Comparison of ENCODE assay signal across 22 cellular contexts in the genomic region with DNA sequence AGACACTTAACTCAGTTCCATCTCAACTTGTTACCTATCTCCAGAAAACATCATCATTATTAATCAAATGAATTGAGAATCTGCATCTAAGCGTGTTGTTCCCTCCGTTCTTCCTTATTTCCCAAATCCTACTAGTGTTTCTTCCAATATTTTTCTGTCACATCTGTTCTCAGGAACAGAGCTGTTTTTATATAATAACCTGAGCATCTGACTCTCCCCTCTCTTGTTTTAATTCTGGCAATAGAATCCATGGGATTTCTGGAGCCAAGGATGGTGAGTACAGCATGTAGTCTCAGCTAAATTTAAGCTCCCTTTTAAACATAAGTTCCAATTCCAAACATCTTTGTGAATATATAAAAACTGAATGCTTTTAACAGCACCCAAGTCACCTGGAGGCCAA.
A peak's percentile ranks its signal among the peaks of the same experiment; 100 is the strongest.
DNase-seq lines count a peak whose midpoint lies in the region; ATAC-seq and TF ChIP-seq lines count a peak whose summit lies in the region.
"Had no signal": no experiment of that assay in that cellular context is flagged by ENCODE, and none has a peak within 500 bp of the region (broad histone marks: within the 10 kb centered on the region; RNA-seq: fewer than 3 reads in every experiment).

No MANE protein-coding gene starts in this region.

- H3K36me3 ChIP-seq in GM23338 (ENCODE audit: insufficient read depth): peaks cover 6% of the 10 kb centered on the region; the same call in 1 of the 2 replicates
- H3K36me3 ChIP-seq in neural cell (ENCODE audit: insufficient read depth, low read length): no peaks in the 10 kb centered on the region
- H3K36me3 ChIP-seq: BE2C; BLaER1 treated with 17β-estradiol and CSF1 and Interleukin-3, amounts not matched to agents 10 nM and 100 nM had no signal

- H3K9me3 ChIP-seq in neural cell (ENCODE audit: low read length): no peaks in the 10 kb centered on the region
- H3K9me3 ChIP-seq: A549, BE2C had no signal

- DNase-seq in GM23338 (ENCODE audit: low spot score): no peak
- no peak for DNase-seq in glutamatergic neuron
- DNase-seq in GM19240 (ENCODE audit: insufficient read length, low spot score): no peak
- DNase-seq in NCI-H2081 treated with DMSO at 0.1 percent for 48 hours (lab: John Stamatoyannopoulos, UW): no peak
- DNase-seq in HK-2 (ENCODE audit: unreplicated experiment): no peak
- DNase-seq: 8988T; ACHN; AML-193; BE2C; Calu3; CD4-positive, alpha-beta T cell; CD8-positive, alpha-beta memory T cell; DMS153; DND-41; GM23248; H9 had no signal

- peak overlapping the region; percentile 32; the same call in 1 of the 2 replicates for H2AFZ ChIP-seq in GM23338
- H2AFZ ChIP-seq in neural cell (ENCODE audit: low read depth, low read length): no peak overlapping the region
- H2AFZ ChIP-seq: GM23248 had no signal

- TF ChIP-seq CTCF in GM23338 (conservative IDR thresholded peaks at IDR 0.05; ENCODE audit: low read depth in 2 of 2) (no peak), glutamatergic neuron (IDR thresholded peaks at IDR 0.05; ENCODE audit: partially characterized antibody, unreplicated experiment) (no peak), neural cell (IDR thresholded peaks at IDR 0.05; ENCODE audit: poor library complexity, severe bottlenecking) (no peak)

- H4K20me1 ChIP-seq in GM23338 (replicated peaks; ENCODE audit: insufficient read depth) (no peaks in the 10 kb centered on the region; the same call in 1 of the 2 replicates), neural cell (ENCODE audit: insufficient read depth) (no peaks in the 10 kb centered on the region)
- H4K20me1 ChIP-seq: BLaER1 treated with 17β-estradiol and CSF1 and Interleukin-3, amounts not matched to agents 10 nM and 100 nM had no signal

- TF ChIP-seq RAD21 in neural cell (conservative IDR thresholded peaks at IDR 0.05): no peak

- H3K36me3 Mint-ChIP-seq in GM23338 (ENCODE audit: low read depth): no peaks in the 10 kb centered on the region
- peaks cover 4% of the 10 kb centered on the region for H3K36me3 Mint-ChIP-seq in glutamatergic neuron (ENCODE audit: unreplicated experiment)
- H3K36me3 Mint-ChIP-seq: CD14-positive monocyte; CD8-positive, alpha-beta memory T cell had no signal

- no peak overlapping the region for H3K27ac ChIP-seq in GM23338 (ENCODE audit: low read depth)
- peak overlapping the region; percentile 56 for H3K27ac ChIP-seq in neural cell (ENCODE audit: low read length)
- H3K27ac ChIP-seq in temporal lobe (ENCODE audit: low read depth, low read length): peak overlapping the region; percentile 36
- H3K27ac ChIP-seq: A549; BLaER1 treated with 17β-estradiol and CSF1 and Interleukin-3, amounts not matched to agents 10 nM and 100 nM; GM23248 had no signal

- no peak overlapping the region for H3K4me3 ChIP-seq in GM23338
- no peak overlapping the region for H3K4me3 ChIP-seq in neural cell (ENCODE audit: low read length)
- H3K4me3 ChIP-seq: A549; BLaER1 treated with 17β-estradiol and CSF1 and Interleukin-3, amounts not matched to agents 10 nM and 100 nM; GM23248 had no signal

- peak overlapping the region; percentile 20; the same call in 1 of the 2 replicates for H3K27ac Mint-ChIP-seq in GM23338
- peak overlapping the region; percentile 94 for H3K27ac Mint-ChIP-seq in glutamatergic neuron (ENCODE audit: unreplicated experiment)
- H3K27ac Mint-ChIP-seq: CD14-positive monocyte; CD4-positive, alpha-beta T cell; CD8-positive, alpha-beta memory T cell; H9 had no signal

- H3K4me1 ChIP-seq in GM23338 (ENCODE audit: insufficient read depth): no peaks in the 10 kb centered on the region
- H3K4me1 ChIP-seq: A549, BE2C had no signal

- H3K4me2 ChIP-seq in GM23338 (no peak overlapping the region), neural cell (ENCODE audit: low read length) (no peak overlapping the region)
- H3K4me2 ChIP-seq: A549; BLaER1 treated with 17β-estradiol and CSF1 and Interleukin-3, amounts not matched to agents 10 nM and 100 nM had no signal

- H3K27me3 ChIP-seq in GM23338 (ENCODE audit: insufficient read depth) (no peaks in the 10 kb centered on the region), neural cell (ENCODE audit: insufficient read depth, low read depth, low read length) (no peaks in the 10 kb centered on the region)
- H3K27me3 ChIP-seq: BE2C; BLaER1 treated with 17β-estradiol and CSF1 and Interleukin-3, amounts not matched to agents 10 nM and 100 nM had no signal

- H3K4me3 Mint-ChIP-seq in GM23338 (no peak overlapping the region), glutamatergic neuron (ENCODE audit: unreplicated experiment) (no peak overlapping the region)
- H3K4me3 Mint-ChIP-seq: CD14-positive monocyte; CD4-positive, alpha-beta T cell; CD8-positive, alpha-beta memory T cell; H9 had no signal

- H3K9me2 ChIP-seq in GM23338 (ENCODE audit: insufficient read depth) (no peaks in the 10 kb centered on the region), neural cell (ENCODE audit: insufficient read depth, low read length) (no peaks in the 10 kb centered on the region)

- no peak for TF ChIP-seq EP300 in neural cell (conservative IDR thresholded peaks at IDR 0.05; ENCODE audit: poor library complexity, severe bottlenecking)

- H3K4me1 Mint-ChIP-seq in GM23338 (no peaks in the 10 kb centered on the region), glutamatergic neuron (ENCODE audit: low read depth, unreplicated experiment) (peaks cover 16% of the 10 kb centered on the region)
- H3K4me1 Mint-ChIP-seq: CD14-positive monocyte; CD8-positive, alpha-beta memory T cell; H9 had no signal

- H3F3A ChIP-seq in GM23338 (replicated peaks; ENCODE audit: low read depth) (no peaks in the 10 kb centered on the region), neural cell (ENCODE audit: insufficient read depth, low read length, poor library complexity, severe bottlenecking) (no peaks in the 10 kb centered on the region)

- H3K9ac ChIP-seq in neural cell (ENCODE audit: low read length): no peak overlapping the region
- H3K9ac ChIP-seq: BLaER1 treated with 17β-estradiol and CSF1 and Interleukin-3, amounts not matched to agents 10 nM and 100 nM; GM23248 had no signal

- H3K27me3 Mint-ChIP-seq in GM23338 (ENCODE audit: insufficient read depth, low read depth, poor library complexity): no peaks in the 10 kb centered on the region
- H3K27me3 Mint-ChIP-seq in glutamatergic neuron (ENCODE audit: unreplicated experiment): no peaks in the 10 kb centered on the region
- H3K27me3 Mint-ChIP-seq: CD4-positive, alpha-beta T cell; CD8-positive, alpha-beta memory T cell had no signal

- no peak for ATAC-seq in GM23338
- ATAC-seq: A549, HCT116 had no signal

- no peaks in the 10 kb centered on the region for H3K79me2 ChIP-seq in GM23338 (replicated peaks; ENCODE audit: insufficient read depth)
- no peaks in the 10 kb centered on the region for H3K79me2 ChIP-seq in neural cell (replicated peaks; ENCODE audit: insufficient read depth, low read length)

- H3K9me3 Mint-ChIP-seq in GM23338 (peaks cover 6% of the 10 kb centered on the region), glutamatergic neuron (ENCODE audit: unreplicated experiment) (peaks cover 2% of the 10 kb centered on the region)

TF ChIP-seq in GM23338, 12 proteins besides CTCF, POLR2A, EP300 and RAD21 (continues in another document):
- TF ChIP-seq STAT1 (IDR thresholded peaks at IDR 0.05; ENCODE audit: unreplicated experiment) (no peak), ZNF331 (CRISPR knock-in tag; IDR thresholded peaks at IDR 0.05; ENCODE audit: low read depth) (no peak), EZH2phosphoT487 (IDR thresholded peaks at IDR 0.05; ENCODE audit: unreplicated experiment) (no peak), POLR2AphosphoS5 (IDR thresholded peaks at IDR 0.05; ENCODE audit: low read depth) (no peak)
- TF ChIP-seq, protein P1, sequence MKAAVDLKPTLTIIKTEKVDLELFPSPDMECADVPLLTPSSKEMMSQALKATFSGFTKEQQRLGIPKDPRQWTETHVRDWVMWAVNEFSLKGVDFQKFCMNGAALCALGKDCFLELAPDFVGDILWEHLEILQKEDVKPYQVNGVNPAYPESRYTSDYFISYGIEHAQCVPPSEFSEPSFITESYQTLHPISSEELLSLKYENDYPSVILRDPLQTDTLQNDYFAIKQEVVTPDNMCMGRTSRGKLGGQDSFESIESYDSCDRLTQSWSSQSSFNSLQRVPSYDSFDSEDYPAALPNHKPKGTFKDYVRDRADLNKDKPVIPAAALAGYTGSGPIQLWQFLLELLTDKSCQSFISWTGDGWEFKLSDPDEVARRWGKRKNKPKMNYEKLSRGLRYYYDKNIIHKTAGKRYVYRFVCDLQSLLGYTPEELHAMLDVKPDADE (IDR thresholded peaks at IDR 0.05): no peak

TF ChIP-seq in neural cell, 6 proteins besides CTCF, POLR2A, EP300 and RAD21:
- TF ChIP-seq EZH2 (IDR thresholded peaks at IDR 0.05; ENCODE audit: borderline replicate concordance, insufficient read depth, low read length, poor library complexity, severe bottlenecking) (no peak), MXI1 (conservative IDR thresholded peaks at IDR 0.05; ENCODE audit: poor library complexity, severe bottlenecking) (no peak), POLR2AphosphoS5 (IDR thresholded peaks at IDR 0.05) (no peak), TAF1 (IDR thresholded peaks at IDR 0.05; ENCODE audit: low read depth) (no peak), SMC3 (conservative IDR thresholded peaks at IDR 0.05; ENCODE audit: poor library complexity) (no peak)
- TF ChIP-seq, protein P2, sequence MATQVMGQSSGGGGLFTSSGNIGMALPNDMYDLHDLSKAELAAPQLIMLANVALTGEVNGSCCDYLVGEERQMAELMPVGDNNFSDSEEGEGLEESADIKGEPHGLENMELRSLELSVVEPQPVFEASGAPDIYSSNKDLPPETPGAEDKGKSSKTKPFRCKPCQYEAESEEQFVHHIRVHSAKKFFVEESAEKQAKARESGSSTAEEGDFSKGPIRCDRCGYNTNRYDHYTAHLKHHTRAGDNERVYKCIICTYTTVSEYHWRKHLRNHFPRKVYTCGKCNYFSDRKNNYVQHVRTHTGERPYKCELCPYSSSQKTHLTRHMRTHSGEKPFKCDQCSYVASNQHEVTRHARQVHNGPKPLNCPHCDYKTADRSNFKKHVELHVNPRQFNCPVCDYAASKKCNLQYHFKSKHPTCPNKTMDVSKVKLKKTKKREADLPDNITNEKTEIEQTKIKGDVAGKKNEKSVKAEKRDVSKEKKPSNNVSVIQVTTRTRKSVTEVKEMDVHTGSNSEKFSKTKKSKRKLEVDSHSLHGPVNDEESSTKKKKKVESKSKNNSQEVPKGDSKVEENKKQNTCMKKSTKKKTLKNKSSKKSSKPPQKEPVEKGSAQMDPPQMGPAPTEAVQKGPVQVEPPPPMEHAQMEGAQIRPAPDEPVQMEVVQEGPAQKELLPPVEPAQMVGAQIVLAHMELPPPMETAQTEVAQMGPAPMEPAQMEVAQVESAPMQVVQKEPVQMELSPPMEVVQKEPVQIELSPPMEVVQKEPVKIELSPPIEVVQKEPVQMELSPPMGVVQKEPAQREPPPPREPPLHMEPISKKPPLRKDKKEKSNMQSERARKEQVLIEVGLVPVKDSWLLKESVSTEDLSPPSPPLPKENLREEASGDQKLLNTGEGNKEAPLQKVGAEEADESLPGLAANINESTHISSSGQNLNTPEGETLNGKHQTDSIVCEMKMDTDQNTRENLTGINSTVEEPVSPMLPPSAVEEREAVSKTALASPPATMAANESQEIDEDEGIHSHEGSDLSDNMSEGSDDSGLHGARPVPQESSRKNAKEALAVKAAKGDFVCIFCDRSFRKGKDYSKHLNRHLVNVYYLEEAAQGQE (IDR thresholded peaks at IDR 0.05; ENCODE audit: borderline replicate concordance): no peak
